ENCODE assay signal across 29 cellular contexts in genomic region chr4:180950377-180950776, GRCh38.
"Had no signal": no experiment of that assay in that cellular context is flagged by ENCODE, and none has a peak within 500 bp of the region (broad histone marks: within the 10 kb centered on the region; RNA-seq: fewer than 3 reads in every experiment).

No MANE protein-coding gene starts in this region.

- H3K9me3 ChIP-seq: colonic mucosa, esophagus muscularis mucosa, gastroesophageal sphincter, heart right ventricle had no signal

- H3K4me3 ChIP-seq: cardiac muscle cell, colonic mucosa, esophagus muscularis mucosa, gastroesophageal sphincter, heart right ventricle, hepatocyte had no signal

- DNase-seq: activated CD4-positive, alpha-beta memory T cell treated with anti-CD3 and anti-CD28 coated beads for 36 hours; activated CD4-positive, alpha-beta T cell treated with anti-CD3 and anti-CD28 coated beads for 36 hours; activated CD4-positive, alpha-beta T cell treated with anti-CD3 and anti-CD28 coated beads, Interleukin-2, amount 10 ng/mL, durations not matched to agents 24 days and 14 days; activated CD4-positive, CD25-positive, alpha-beta regulatory T cell; activated CD4-positive, CD25-positive, alpha-beta regulatory T cell treated with anti-CD3 and anti-CD28 coated beads, Interleukin-2, amount 50 U/mL, for 72 hours; activated CD8-positive, alpha-beta memory T cell treated with anti-CD3 and anti-CD28 coated beads, Interleukin-2, amount 10 ng/mL, durations not matched to agents 7 days and 5 days; activated CD8-positive, alpha-beta memory T cell treated with anti-CD3 and anti-CD28 coated beads, Interleukin-2, amount 50 U/mL, for 4 hours; activated CD8-positive, alpha-beta T cell treated with anti-CD3 and anti-CD28 coated beads, Interleukin-2, amount 10 ng/mL, durations not matched to agents 7 days and 5 days; activated effector memory CD4-positive, alpha-beta T cell treated with anti-CD3 and anti-CD28 coated beads, Interleukin-2, amount 50 U/mL, for 16 hours; activated naive CD4-positive, alpha-beta T cell treated with anti-CD3 and anti-CD28 coated beads for 36 hours; activated naive CD8-positive, alpha-beta T cell treated with anti-CD3 and anti-CD28 coated beads, Interleukin-2, amount 10 ng/mL, durations not matched to agents 7 days and 5 days; activated T-cell treated with anti-CD3 and anti-CD28 coated beads, Interleukin-2, amount 50 U/mL, for 1 hour; activated T-cell treated with anti-CD3 and anti-CD28 coated beads, Interleukin-2, amount 50 U/mL, for 48 hours; amniotic stem cell; anterior cingulate cortex; brain microvascular endothelial cell; central memory CD4-positive, alpha-beta T cell; cerebellar nuclear complex; colonic mucosa; effector CD8-positive, alpha-beta T cell; erythroblast; foreskin melanocyte; heart right ventricle; T-helper 1 cell; T-helper 17 cell had no signal

- H3K4me1 ChIP-seq: colonic mucosa, esophagus muscularis mucosa, gastroesophageal sphincter, heart right ventricle had no signal

- H3K36me3 ChIP-seq: brain microvascular endothelial cell, cardiac muscle cell, colonic mucosa, esophagus muscularis mucosa, gastroesophageal sphincter, heart right ventricle had no signal

- ATAC-seq: activated CD4-positive, alpha-beta T cell treated with anti-CD3 and anti-CD28 coated beads for 36 hours; activated CD8-positive, alpha-beta memory T cell treated with anti-CD3 and anti-CD28 coated beads, Interleukin-2, amount 10 ng/mL, durations not matched to agents 7 days and 5 days; activated CD8-positive, alpha-beta T cell treated with anti-CD3 and anti-CD28 coated beads, Interleukin-2, amount 10 ng/mL, durations not matched to agents 7 days and 5 days; gastroesophageal sphincter; heart right ventricle; T-helper 17 cell had no signal

- H3K27me3 ChIP-seq: brain microvascular endothelial cell, cardiac muscle cell, colonic mucosa, esophagus muscularis mucosa, gastroesophageal sphincter, heart right ventricle, hepatocyte had no signal
